19 cellular contexts compared by ENCODE assay signal in the genomic region with DNA sequence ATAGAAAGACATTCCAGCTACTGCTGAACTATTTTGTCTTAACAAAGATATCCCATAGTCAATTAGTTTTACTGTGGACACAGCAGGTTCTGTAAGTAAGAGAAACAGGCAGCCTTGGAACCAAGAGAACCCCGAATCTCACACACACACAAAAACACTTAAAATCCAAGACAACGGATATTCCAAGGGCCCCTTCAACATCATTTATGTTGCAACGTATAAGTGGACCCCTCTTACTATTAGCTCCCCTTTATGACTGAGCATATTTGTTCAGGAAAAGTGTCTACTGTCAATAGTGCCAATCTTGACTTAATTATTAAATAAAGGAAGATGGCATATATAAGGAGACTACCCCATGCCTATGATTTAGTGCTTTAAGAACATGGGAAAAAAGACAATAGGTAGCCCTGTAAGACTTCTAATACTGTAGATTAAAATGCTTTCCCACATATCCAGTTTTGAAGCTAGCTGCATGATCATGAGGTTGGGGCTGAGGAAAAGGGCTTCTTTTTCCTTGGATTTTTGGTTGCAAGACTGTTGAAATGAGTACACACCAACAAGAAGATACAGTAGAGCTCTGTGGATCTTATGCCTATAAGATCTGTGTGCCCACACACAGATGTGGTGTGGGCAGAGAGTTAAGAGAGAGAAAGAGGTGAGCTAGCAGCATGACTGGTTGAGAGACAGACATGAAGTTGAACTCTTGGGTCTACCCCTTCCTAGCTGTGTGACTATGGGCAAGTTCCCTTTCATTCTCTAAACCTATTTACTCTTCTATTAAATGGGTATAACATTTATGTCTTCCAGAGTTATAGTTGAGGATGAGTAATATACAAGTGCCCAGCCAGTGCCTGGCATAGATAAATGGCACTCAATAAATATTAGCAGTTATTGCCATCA. TPM values are rescaled to one million over a fixed set of nuclear protein-coding genes. Genes with fewer than 3 reads are reported as not detected.
DNase-seq lines count a peak whose midpoint lies in the region; ATAC-seq and TF ChIP-seq lines count a peak whose summit lies in the region.
"Had no signal": no experiment of that assay in that cellular context is flagged by ENCODE, and none has a peak within 500 bp of the region (broad histone marks: within the 10 kb centered on the region; RNA-seq: fewer than 3 reads in every experiment).

No MANE protein-coding gene starts in this region.

- TF ChIP-seq CTCF in brain (conservative IDR thresholded peaks at IDR 0.05): no peak
- TF ChIP-seq CTCF in coronary artery (IDR thresholded peaks at IDR 0.05): no peak

- H3K9me3 Mint-ChIP-seq in activated T-cell treated with anti-CD3 and anti-CD28 coated beads, Interleukin-2, amount 50 U/mL, for 72 hours: no peaks in the 10 kb centered on the region
- H3K9me3 Mint-ChIP-seq in IgD-negative memory B cell (no peaks in the 10 kb centered on the region), brain (peaks cover 0 to 6% (median 0%) of the 10 kb centered on the region in 5 experiments)
- H3K9me3 Mint-ChIP-seq: activated T-cell treated with anti-CD3 and anti-CD28 coated beads, Interleukin-2, amount 50 U/mL, for 24 hours; GM23338 had no signal

- H3K27me3 ChIP-seq in rectal smooth muscle tissue (ENCODE audit: control insufficient read depth, insufficient read depth, low read length): no peaks in the 10 kb centered on the region
- H3K27me3 ChIP-seq: colonic mucosa, thyroid gland had no signal

- DNase-seq in activated T-cell treated with anti-CD3 and anti-CD28 coated beads, Interleukin-2, amount 50 U/mL, for 72 hours: no peak
- DNase-seq in activated T-cell treated with anti-CD3 and anti-CD28 coated beads, Interleukin-2, amount 50 U/mL, for 48 hours: no peak
- DNase-seq in coronary artery (ENCODE audit: low spot score): no peak
- DNase-seq in middle frontal gyrus (ENCODE audit: extremely low spot score, low spot score): no peak
- DNase-seq: ACHN; activated T-cell treated with anti-CD3 and anti-CD28 coated beads, Interleukin-2, amount 50 U/mL, for 24 hours; colonic mucosa; mucosa of descending colon; NCI-H2107; NCI-H69; SW 1271; thyroid gland had no signal

- H3K4me1 ChIP-seq in rectal smooth muscle tissue (ENCODE audit: control insufficient read depth, insufficient read depth, low read length): peaks cover 9% of the 10 kb centered on the region
- H3K4me1 ChIP-seq: prostate gland had no signal

- H3K4me3 Mint-ChIP-seq in activated T-cell treated with anti-CD3 and anti-CD28 coated beads, Interleukin-2, amount 50 U/mL, for 72 hours: peak overlapping the region; percentile 89 to 96
- peak overlapping the region in 3 of 4 donors; percentile 3 to 96 (median 47) for H3K4me3 Mint-ChIP-seq in IgD-negative memory B cell
- peak overlapping the region; percentile 1 to 96 (median 92) for H3K4me3 Mint-ChIP-seq in brain

- H3K27me3 Mint-ChIP-seq in activated T-cell treated with anti-CD3 and anti-CD28 coated beads, Interleukin-2, amount 50 U/mL, for 72 hours (ENCODE audit: low read depth): peaks cover 8% of the 10 kb centered on the region
- peaks cover 3% of the 10 kb centered on the region for H3K27me3 Mint-ChIP-seq in IgD-negative memory B cell
- peaks cover 15% of the 10 kb centered on the region for H3K27me3 Mint-ChIP-seq in brain

- H3K27ac Mint-ChIP-seq in activated T-cell treated with anti-CD3 and anti-CD28 coated beads, Interleukin-2, amount 50 U/mL, for 72 hours: peak overlapping the region; percentile 96
- H3K27ac Mint-ChIP-seq in IgD-negative memory B cell (peak overlapping the region in 2 of 3 donors; percentile 92 to 93), brain (no peak overlapping the region)
- H3K27ac Mint-ChIP-seq: GM23338 had no signal

- no peaks in the 10 kb centered on the region for H3K36me3 ChIP-seq in rectal smooth muscle tissue (ENCODE audit: control insufficient read depth, insufficient read depth, low read length)
- H3K36me3 ChIP-seq: colonic mucosa, prostate gland, thyroid gland had no signal

- H3K4me3 ChIP-seq in rectal smooth muscle tissue (ENCODE audit: low read length): no peak overlapping the region
- H3K4me3 ChIP-seq in coronary artery: no peak overlapping the region
- H3K4me3 ChIP-seq: colonic mucosa, GM23338, mucosa of descending colon, prostate gland, thyroid gland had no signal

- no peak overlapping the region for H3K9ac ChIP-seq in rectal smooth muscle tissue (ENCODE audit: low read length)

- H3K27ac ChIP-seq in rectal smooth muscle tissue (ENCODE audit: low read depth, low read length) (peak overlapping the region; percentile 7), coronary artery (no peak overlapping the region)
- H3K27ac ChIP-seq: colonic mucosa, prostate gland, thyroid gland had no signal

- ATAC-seq in activated T-cell treated with anti-CD3 and anti-CD28 coated beads, Interleukin-2, amount 50 U/mL, for 72 hours (replicated peaks in 1 of 2): no peak
- no peak for ATAC-seq in HG03045 (IDR thresholded peaks at IDR 0.05; ENCODE audit: unreplicated experiment)
- ATAC-seq: GM23338, mucosa of descending colon, Panc1 had no signal

- H3K36me3 Mint-ChIP-seq in activated T-cell treated with anti-CD3 and anti-CD28 coated beads, Interleukin-2, amount 50 U/mL, for 72 hours (ENCODE audit: insufficient read depth in 2 of 2): peaks cover 13 to 18% of the 10 kb centered on the region in 2 donors
- no peaks in the 10 kb centered on the region for H3K36me3 Mint-ChIP-seq in IgD-negative memory B cell
- peaks cover 37% of the 10 kb centered on the region for H3K36me3 Mint-ChIP-seq in brain

- H3K4me1 Mint-ChIP-seq in activated T-cell treated with anti-CD3 and anti-CD28 coated beads, Interleukin-2, amount 50 U/mL, for 72 hours (ENCODE audit: low read depth): peaks cover 54% of the 10 kb centered on the region
- H3K4me1 Mint-ChIP-seq in IgD-negative memory B cell (peaks cover 21 to 35% (median 30%) of the 10 kb centered on the region in 3 donors), brain (peaks cover 34% of the 10 kb centered on the region)

RNA-seq across cellular contexts. Expression of gene MMD, which starts 3.0 kb away (rescaled TPM):
- 10 to 100 TPM; 35.0 to 39.3 TPM for total RNA-seq in activated T-cell treated with anti-CD3 and anti-CD28 coated beads, Interleukin-2, amount 50 U/mL, for 72 hours
- 10.5 TPM for polyA plus RNA-seq in IgD-negative memory B cell
- 12.3 TPM for polyA plus RNA-seq in brain (ENCODE audit: insufficient read depth, low read depth, low replicate concordance)

Comparison
In these comparisons a context has a peak if more than half of its experiments do, and no peak if none do; other contexts are left out.
1. H3K27ac Mint-ChIP-seq: peak in activated T-cell treated with anti-CD3 and anti-CD28 coated beads, Interleukin-2, amount 50 U/mL, for 72 hours (single experiment) and IgD-negative memory B cell (2 of 3); none in brain (0 of 5).
2. Peak in every context shown above with its lines, with median percentiles within 50 percentile points of each other: H3K4me3 Mint-ChIP-seq.